1 cellular context compared by ENCODE assay signal in the genomic region with DNA sequence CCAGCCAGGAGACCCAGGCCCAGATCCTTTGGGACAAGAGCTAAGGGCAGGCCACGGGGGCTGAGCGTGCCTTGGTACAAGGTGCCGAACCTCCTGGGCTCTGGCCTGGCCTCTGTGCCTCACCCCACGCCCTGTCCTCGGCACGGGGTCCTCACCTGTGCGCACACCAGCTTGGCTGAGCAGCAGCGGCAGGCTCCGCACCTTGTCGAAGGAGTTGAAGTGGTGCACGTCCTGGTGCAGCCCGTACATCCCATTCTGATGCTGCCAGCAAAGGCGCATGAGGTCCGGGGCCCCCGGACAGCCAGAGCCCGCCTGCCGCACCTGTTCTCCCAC.
TF ChIP-seq lines count a peak whose summit lies in the region.

No MANE protein-coding gene starts in this region.

TF ChIP-seq in HepG2, 621 proteins besides CTCF, POLR2A, EP300 and RAD21:
- TF ChIP-seq SNRNP70 (IDR thresholded peaks at IDR 0.05; ENCODE audit: low read depth, low read length) (no peak), SKI (IDR thresholded peaks at IDR 0.05; ENCODE audit: partially characterized antibody) (no peak), ZNF768 (CRISPR knock-in tag; IDR thresholded peaks at IDR 0.05) (0 out of 2 replicates have a peak, but pooled peaks have one; percentile 19), ZMAT3 (CRISPR knock-in tag; conservative IDR thresholded peaks at IDR 0.05) (no peak), REXO4 (CRISPR knock-in tag; IDR thresholded peaks at IDR 0.05; ENCODE audit: borderline replicate concordance) (no peak), ZNF644 (CRISPR knock-in tag; IDR thresholded peaks at IDR 0.05; ENCODE audit: low read depth) (no peak), SP1 (IDR thresholded peaks at IDR 0.05) (no peak), SP1 (CRISPR knock-in tag; IDR thresholded peaks at IDR 0.05) (no peak), HMG20B (CRISPR knock-in tag; conservative IDR thresholded peaks at IDR 0.05) (no peak), ZNF451 (CRISPR knock-in tag; IDR thresholded peaks at IDR 0.05) (no peak), GABPA (IDR thresholded peaks at IDR 0.05; ENCODE audit: low read depth, low read length) (no peak), GABPA (CRISPR knock-in tag; IDR thresholded peaks at IDR 0.05; ENCODE audit: low read depth) (no peak), RXRB (CRISPR knock-in tag; IDR thresholded peaks at IDR 0.05; ENCODE audit: borderline replicate concordance) (no peak), SPEN (CRISPR knock-in tag; IDR thresholded peaks at IDR 0.05; ENCODE audit: low read depth) (no peak), HNF4G (IDR thresholded peaks at IDR 0.05; ENCODE audit: borderline replicate concordance, low read depth, low read length) (no peak), HNF4G (CRISPR knock-in tag; IDR thresholded peaks at IDR 0.05; ENCODE audit: borderline replicate concordance, low read depth) (no peak), KDM5B (CRISPR knock-in tag; IDR thresholded peaks at IDR 0.05; ENCODE audit: borderline replicate concordance) (no peak), AGO2 (optimal IDR thresholded peaks at IDR 0.05; ENCODE audit: low read depth, low read length) (peak; percentile 51), RBFOX2 (IDR thresholded peaks at IDR 0.05; ENCODE audit: low read depth, low read length) (peak; percentile 36; the same call in 1 of the 2 replicates), ZNF3 (CRISPR knock-in tag; IDR thresholded peaks at IDR 0.05) (no peak), ZFY (CRISPR knock-in tag; IDR thresholded peaks at IDR 0.05) (no peak)
- TF ChIP-seq, protein P1, sequence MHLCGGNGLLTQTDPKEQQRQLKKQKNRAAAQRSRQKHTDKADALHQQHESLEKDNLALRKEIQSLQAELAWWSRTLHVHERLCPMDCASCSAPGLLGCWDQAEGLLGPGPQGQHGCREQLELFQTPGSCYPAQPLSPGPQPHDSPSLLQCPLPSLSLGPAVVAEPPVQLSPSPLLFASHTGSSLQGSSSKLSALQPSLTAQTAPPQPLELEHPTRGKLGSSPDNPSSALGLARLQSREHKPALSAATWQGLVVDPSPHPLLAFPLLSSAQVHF (CRISPR knock-in tag; IDR thresholded peaks at IDR 0.05): no peak
- TF ChIP-seq, protein P2, sequence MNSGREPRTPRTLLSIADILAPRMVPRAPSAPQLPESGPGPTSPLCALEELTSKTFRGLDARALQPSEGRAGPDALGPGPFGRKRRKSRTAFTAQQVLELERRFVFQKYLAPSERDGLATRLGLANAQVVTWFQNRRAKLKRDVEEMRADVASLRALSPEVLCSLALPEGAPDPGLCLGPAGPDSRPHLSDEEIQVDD (CRISPR knock-in tag; IDR thresholded peaks at IDR 0.05; ENCODE audit: borderline replicate concordance): no peak
- TF ChIP-seq, protein P3, sequence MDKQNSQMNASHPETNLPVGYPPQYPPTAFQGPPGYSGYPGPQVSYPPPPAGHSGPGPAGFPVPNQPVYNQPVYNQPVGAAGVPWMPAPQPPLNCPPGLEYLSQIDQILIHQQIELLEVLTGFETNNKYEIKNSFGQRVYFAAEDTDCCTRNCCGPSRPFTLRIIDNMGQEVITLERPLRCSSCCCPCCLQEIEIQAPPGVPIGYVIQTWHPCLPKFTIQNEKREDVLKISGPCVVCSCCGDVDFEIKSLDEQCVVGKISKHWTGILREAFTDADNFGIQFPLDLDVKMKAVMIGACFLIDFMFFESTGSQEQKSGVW (CRISPR knock-in tag; IDR thresholded peaks at IDR 0.05; ENCODE audit: borderline replicate concordance): no peak
